ENCODE assay signal across 10 cellular contexts in the genomic region with DNA sequence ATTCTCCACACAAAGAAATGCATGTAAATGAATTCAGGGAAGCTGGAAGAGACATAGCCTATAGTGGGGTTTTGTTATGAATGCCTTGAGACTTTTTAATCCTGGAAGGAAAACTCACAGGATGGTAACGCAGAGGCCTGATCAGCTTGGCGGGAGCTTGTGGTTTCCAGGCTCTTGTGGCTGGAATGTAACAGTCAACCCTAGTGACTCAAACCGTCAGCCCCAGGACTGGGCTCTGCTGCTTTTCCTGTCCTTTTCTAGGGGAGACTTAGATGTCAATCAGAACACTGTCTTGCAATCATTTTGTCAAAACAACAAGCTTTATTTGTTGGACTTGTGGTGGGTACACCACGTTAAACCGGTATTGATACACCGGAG. TPM values are rescaled to one million over a fixed set of nuclear protein-coding genes. Genes with fewer than 3 reads are reported as not detected.
DNase-seq lines count a peak whose midpoint lies in the region; TF ChIP-seq lines count a peak whose summit lies in the region.
"Had no signal": no experiment of that assay in that cellular context is flagged by ENCODE, and none has a peak within 500 bp of the region (broad histone marks: within the 10 kb centered on the region; RNA-seq: fewer than 3 reads in every experiment).

No MANE protein-coding gene starts in this region.

- H3K4me1 ChIP-seq in right atrium auricular region = peaks cover 0 to 39% of the 10 kb centered on the region in 2 donors
- H3K4me1 ChIP-seq in skeletal muscle tissue (ENCODE audit: control insufficient read depth in 3 of 3, insufficient read depth in 3 of 3, low read length in 3 of 3) = peaks cover 21 to 36% (median 33%) of the 10 kb centered on the region in 3 donors
- no peaks in the 10 kb centered on the region for H3K4me1 ChIP-seq in BE2C

- H3K9ac ChIP-seq in skeletal muscle tissue (ENCODE audit: low read depth in 1 of 3, low read length in 3 of 3) = no peak overlapping the region

- no peaks in the 10 kb centered on the region for H3K9me3 ChIP-seq in right atrium auricular region
- H3K9me3 ChIP-seq in skeletal muscle tissue (ENCODE audit: control insufficient read depth in 3 of 3, low read length in 3 of 3) = no peaks in the 10 kb centered on the region
- H3K9me3 ChIP-seq in BE2C = no peaks in the 10 kb centered on the region

- no peaks in the 10 kb centered on the region for H3K36me3 ChIP-seq in right atrium auricular region
- H3K36me3 ChIP-seq in skeletal muscle tissue (ENCODE audit: control insufficient read depth in 3 of 3, insufficient read depth in 3 of 3, low read length in 3 of 3) = no peaks in the 10 kb centered on the region
- H3K36me3 ChIP-seq in BE2C = no peaks in the 10 kb centered on the region

- TF ChIP-seq CTCF in WI38 (IDR thresholded peaks at IDR 0.05; ENCODE audit: low read depth, low read length) = peak; percentile 35
- TF ChIP-seq CTCF in right atrium auricular region (IDR thresholded peaks at IDR 0.05) = no peak
- TF ChIP-seq CTCF in BE2C (IDR thresholded peaks at IDR 0.05; ENCODE audit: low read depth, low read length) = no peak
- TF ChIP-seq CTCF in GM20000 (IDR thresholded peaks at IDR 0.05; ENCODE audit: extremely low read depth, missing control alignments) = no peak

- H3K27ac ChIP-seq in right atrium auricular region (peak overlapping the region; percentile 29 to 60), skeletal muscle tissue (ENCODE audit: low read depth, low read length) (peak overlapping the region; percentile 80)

- no peaks in the 10 kb centered on the region for H3K27me3 ChIP-seq in right atrium auricular region
- peaks cover 2 to 20% (median 14%) of the 10 kb centered on the region in 3 donors for H3K27me3 ChIP-seq in skeletal muscle tissue (ENCODE audit: control insufficient read depth in 3 of 3, insufficient read depth in 3 of 3, low read length in 3 of 3)
- no peaks in the 10 kb centered on the region for H3K27me3 ChIP-seq in BE2C

- H3K4me3 ChIP-seq in WI38 (ENCODE audit: low read depth, low read length) (no peak overlapping the region), right atrium auricular region (no peak overlapping the region), skeletal muscle tissue (ENCODE audit: low read length in 3 of 3) (no peak overlapping the region), BE2C (ENCODE audit: low read depth, low read length) (no peak overlapping the region)

- peak; percentile 50 for DNase-seq in HCEC 1CT
- peak; percentile 55 for DNase-seq in right atrium auricular region (ENCODE audit: low spot score)
- no peak for DNase-seq in NCI-H2029 (lab: John Stamatoyannopoulos, UW)
- no peak for DNase-seq in SKM-1 (lab: John Stamatoyannopoulos, UW; ENCODE audit: unreplicated experiment)
- DNase-seq in BE2C = no peak
- DNase-seq in GM20000 (ENCODE audit: low spot score) = no peak
- DNase-seq: stimulated activated CD4-positive, alpha-beta T cell treated with anti-CD3 and anti-CD28 coated beads, Interleukin-15, amount 100 ng/mL, for 24 hours had no signal

RNA-seq across cellular contexts. Expression of a gene that starts 34.9 kb away (rescaled TPM):
- total RNA-seq in right atrium auricular region (not detected), skeletal muscle tissue (not detected)
- 0.28 TPM for polyA plus RNA-seq in BE2C (2012; ENCODE audit: insufficient read depth, insufficient read length, low read depth)
- total RNA-seq: activated T-helper 2 cell treated with anti-CD3 and anti-CD28 coated beads, Interferon-gamma antibody, Interleukin-2, Interleukin-4, amounts not matched to agents 10 μg/mL and 5 μg/mL and 100 μg/mL, durations not matched to agents 14 hours and 24 hours and 36 hours had no signal

RNA-seq across cellular contexts. Expression of a gene that starts 46.6 kb away (rescaled TPM):
- total RNA-seq in right atrium auricular region (under 1 TPM in 1 of 2 donors, not detected in 1; 0.08 TPM), skeletal muscle tissue (not detected)
- not detected for polyA plus RNA-seq in BE2C (2012; ENCODE audit: insufficient read depth, insufficient read length, low read depth)
- total RNA-seq: activated T-helper 2 cell treated with anti-CD3 and anti-CD28 coated beads, Interferon-gamma antibody, Interleukin-2, Interleukin-4, amounts not matched to agents 10 μg/mL and 5 μg/mL and 100 μg/mL, durations not matched to agents 14 hours and 24 hours and 36 hours had no signal

Comparison
In these comparisons a context has a peak if more than half of its experiments do, and no peak if none do; other contexts are left out.
1. DNase-seq: peak in HCEC 1CT (single experiment) and right atrium auricular region (single experiment); none in NCI-H2029 (single experiment), SKM-1 (single experiment), BE2C (single experiment) and GM20000 (single experiment).